ENCODE assay signal across 1 cellular context in the genomic region with DNA sequence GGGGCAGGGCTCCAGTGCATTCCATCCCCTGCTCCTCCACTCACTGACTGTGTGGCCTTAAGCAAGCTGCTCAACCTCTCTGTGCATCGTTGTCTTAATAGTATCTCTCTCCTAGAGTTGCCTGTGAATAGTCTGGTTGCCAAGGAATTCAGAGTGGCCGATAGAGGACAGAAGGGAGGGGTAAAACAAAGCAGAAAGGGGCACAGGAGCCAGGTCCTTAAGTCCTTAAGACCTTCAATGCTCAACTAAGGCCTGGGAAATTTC.
TF ChIP-seq lines count a peak whose summit lies in the region.

No MANE protein-coding gene starts in this region.

TF ChIP-seq in HepG2, 621 proteins besides CTCF, POLR2A, EP300 and RAD21:
- TF ChIP-seq ZNF768 (CRISPR knock-in tag; IDR thresholded peaks at IDR 0.05) (peak; percentile 86; the same call in 1 of the 2 replicates), RELA (CRISPR knock-in tag; IDR thresholded peaks at IDR 0.05) (no peak)
